In genomic region chr5:143119881-143120341, GRCh38 we compare ENCODE assay signal across 1 cellular context.
TF ChIP-seq lines count a peak whose summit lies in the region.

No MANE protein-coding gene starts in this region.

TF ChIP-seq in GM23338, 12 proteins besides CTCF, POLR2A, EP300 and RAD21 (continued from another document):
- TF ChIP-seq JUNB (IDR thresholded peaks at IDR 0.05; ENCODE audit: unreplicated experiment) (no peak), STAT1 (IDR thresholded peaks at IDR 0.05; ENCODE audit: unreplicated experiment) (no peak), NANOG (IDR thresholded peaks at IDR 0.05; ENCODE audit: borderline replicate concordance) (no peak), EZH2 (IDR thresholded peaks at IDR 0.05; ENCODE audit: low read depth, unreplicated experiment) (no peak)
- TF ChIP-seq, protein P1, sequence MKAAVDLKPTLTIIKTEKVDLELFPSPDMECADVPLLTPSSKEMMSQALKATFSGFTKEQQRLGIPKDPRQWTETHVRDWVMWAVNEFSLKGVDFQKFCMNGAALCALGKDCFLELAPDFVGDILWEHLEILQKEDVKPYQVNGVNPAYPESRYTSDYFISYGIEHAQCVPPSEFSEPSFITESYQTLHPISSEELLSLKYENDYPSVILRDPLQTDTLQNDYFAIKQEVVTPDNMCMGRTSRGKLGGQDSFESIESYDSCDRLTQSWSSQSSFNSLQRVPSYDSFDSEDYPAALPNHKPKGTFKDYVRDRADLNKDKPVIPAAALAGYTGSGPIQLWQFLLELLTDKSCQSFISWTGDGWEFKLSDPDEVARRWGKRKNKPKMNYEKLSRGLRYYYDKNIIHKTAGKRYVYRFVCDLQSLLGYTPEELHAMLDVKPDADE (IDR thresholded peaks at IDR 0.05) = no peak
TF ChIP-seq in GM23338: peak in this region for 0.
